Comparison of ENCODE assay signal across 9 cellular contexts in the genomic region with DNA sequence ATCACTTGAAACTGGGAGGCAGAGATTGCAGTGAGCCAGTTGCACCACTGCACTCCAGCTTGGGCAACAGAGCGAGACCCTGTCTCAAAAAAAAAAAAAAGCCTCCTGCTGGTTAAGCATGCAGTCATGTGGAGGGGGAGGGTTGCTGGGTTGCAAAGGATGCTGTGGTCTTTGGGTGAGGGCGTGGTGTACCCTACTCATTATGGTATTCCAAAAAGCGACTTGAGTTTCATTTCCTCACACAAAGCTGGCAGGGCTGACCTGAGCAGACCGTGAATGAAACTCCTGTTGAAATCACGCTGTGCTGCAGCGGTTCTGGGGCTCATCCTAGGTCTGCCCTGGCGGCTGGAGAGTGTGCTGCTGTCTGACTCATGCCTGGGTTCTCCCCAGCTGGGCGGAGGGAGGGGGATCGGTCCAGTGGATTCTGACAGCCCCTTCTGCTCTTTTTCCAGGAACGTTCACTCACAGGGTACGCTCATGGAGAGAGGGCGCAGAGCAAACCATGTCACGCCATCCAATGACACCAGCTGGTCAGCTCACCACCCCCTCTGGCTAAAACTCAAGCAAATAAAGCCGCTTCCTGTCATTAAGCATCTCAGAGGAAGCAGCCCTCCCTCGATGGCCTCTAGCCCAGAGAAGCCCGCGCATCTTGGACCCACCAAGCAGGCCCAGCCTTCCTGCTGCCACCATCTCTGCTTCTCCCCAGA.
A peak's percentile ranks its signal among the peaks of the same experiment; 100 is the strongest.
DNase-seq lines count a peak whose midpoint lies in the region; ATAC-seq and TF ChIP-seq lines count a peak whose summit lies in the region.
"Had no signal": no experiment of that assay in that cellular context is flagged by ENCODE, and none has a peak within 500 bp of the region (broad histone marks: within the 10 kb centered on the region; RNA-seq: fewer than 3 reads in every experiment).

No MANE protein-coding gene starts in this region.

- H3K79me2 ChIP-seq in GM23338 (replicated peaks; ENCODE audit: insufficient read depth) (no peaks in the 10 kb centered on the region), MM.1S (ENCODE audit: low read length) (no peaks in the 10 kb centered on the region)

- peaks cover 30% of the 10 kb centered on the region; the same call in 1 of the 2 replicates for H3K4me1 ChIP-seq in GM23338 (ENCODE audit: insufficient read depth)
- peaks cover 31% of the 10 kb centered on the region for H3K4me1 ChIP-seq in MM.1S (ENCODE audit: low read length)
- peaks cover 5% of the 10 kb centered on the region for H3K4me1 ChIP-seq in suprapubic skin

- no peaks in the 10 kb centered on the region for H3K36me3 ChIP-seq in GM23338 (ENCODE audit: insufficient read depth)
- H3K36me3 ChIP-seq in MM.1S (replicated peaks; ENCODE audit: insufficient read depth, low read length) = no peaks in the 10 kb centered on the region
- no peaks in the 10 kb centered on the region for H3K36me3 ChIP-seq in suprapubic skin

- H3K9me3 ChIP-seq in MM.1S (replicated peaks; ENCODE audit: insufficient read depth, low read length) (no peaks in the 10 kb centered on the region), suprapubic skin (no peaks in the 10 kb centered on the region)

- no peaks in the 10 kb centered on the region for H3F3A ChIP-seq in GM23338 (replicated peaks; ENCODE audit: low read depth)
- H3F3A ChIP-seq in MM.1S (ENCODE audit: insufficient read depth, low read length) = peaks cover 15% of the 10 kb centered on the region

- no peaks in the 10 kb centered on the region; the same call in 2 of the 3 replicates for H3K9me3 Mint-ChIP-seq in GM23338
- H3K9me3 Mint-ChIP-seq in neural crest cell = no peaks in the 10 kb centered on the region

- no peak overlapping the region for H3K4me3 ChIP-seq in GM23338
- peak overlapping the region; percentile 63 for H3K4me3 ChIP-seq in MM.1S (ENCODE audit: low read length)
- no peak overlapping the region for H3K4me3 ChIP-seq in suprapubic skin

- H3K4me3 Mint-ChIP-seq in GM23338 (no peak overlapping the region), neural crest cell (peak overlapping the region; percentile 54)

- H3K27ac ChIP-seq in GM23338 (ENCODE audit: low read depth) (no peak overlapping the region), MM.1S (ENCODE audit: low read length) (peak overlapping the region; percentile 67), VCaP (peak overlapping the region; percentile 88), suprapubic skin (no peak overlapping the region)

- peak overlapping the region; percentile 25; the same call in 1 of the 2 replicates for H3K9ac ChIP-seq in MM.1S (ENCODE audit: low read length)

- no peaks in the 10 kb centered on the region for H3K27me3 ChIP-seq in GM23338 (ENCODE audit: insufficient read depth)
- H3K27me3 ChIP-seq in MM.1S (replicated peaks; ENCODE audit: insufficient read depth, low read length) = no peaks in the 10 kb centered on the region
- H3K27me3 ChIP-seq in suprapubic skin = no peaks in the 10 kb centered on the region

- H3K9me2 ChIP-seq in GM23338 (ENCODE audit: insufficient read depth) (no peaks in the 10 kb centered on the region), MM.1S (replicated peaks; ENCODE audit: insufficient read depth, low read length) (no peaks in the 10 kb centered on the region)

- H3K27ac Mint-ChIP-seq in GM23338 (no peak overlapping the region), neural crest cell (ENCODE audit: unreplicated experiment) (peak overlapping the region; percentile 85)

- no peaks in the 10 kb centered on the region for H3K36me3 Mint-ChIP-seq in GM23338 (ENCODE audit: low read depth)
- peaks cover 10% of the 10 kb centered on the region for H3K36me3 Mint-ChIP-seq in neural crest cell (ENCODE audit: low read depth)

- TF ChIP-seq POLR2A in suprapubic skin (IDR thresholded peaks at IDR 0.05) = no peak

- TF ChIP-seq EP300 in suprapubic skin (IDR thresholded peaks at IDR 0.05) = no peak

- H3K27me3 Mint-ChIP-seq in GM23338 (ENCODE audit: insufficient read depth, low read depth, poor library complexity) = peaks cover 2% of the 10 kb centered on the region
- H3K27me3 Mint-ChIP-seq in neural crest cell (ENCODE audit: low read depth) = no peaks in the 10 kb centered on the region
- H3K27me3 Mint-ChIP-seq: brain had no signal

- H4K20me1 ChIP-seq in GM23338 (replicated peaks; ENCODE audit: insufficient read depth) = no peaks in the 10 kb centered on the region
- H4K20me1 ChIP-seq in MM.1S (ENCODE audit: insufficient read depth, low read length) = no peaks in the 10 kb centered on the region

- H3K4me2 ChIP-seq in GM23338 = peak overlapping the region; percentile 41; the same call in 1 of the 2 replicates
- H3K4me2 ChIP-seq in MM.1S (ENCODE audit: low read depth, low read length) = peak overlapping the region; percentile 87

- TF ChIP-seq CTCF in GM12873 (IDR thresholded peaks at IDR 0.05; ENCODE audit: insufficient read depth, low read depth, low read length, missing control alignments) = peak; percentile 55
- TF ChIP-seq CTCF in GM23338 (conservative IDR thresholded peaks at IDR 0.05; ENCODE audit: low read depth in 2 of 2) = no peak
- TF ChIP-seq CTCF in MM.1S (IDR thresholded peaks at IDR 0.05; ENCODE audit: low read length) = peak; percentile 49
- peak; percentile 38; the same call in 1 of the 2 replicates for TF ChIP-seq CTCF in VCaP (conservative IDR thresholded peaks at IDR 0.05)
- no peak for TF ChIP-seq CTCF in neural crest cell (conservative IDR thresholded peaks at IDR 0.05)
- TF ChIP-seq CTCF in suprapubic skin (IDR thresholded peaks at IDR 0.05) = no peak

- H3K4me1 Mint-ChIP-seq in GM23338 (peaks cover 33% of the 10 kb centered on the region), neural crest cell (peaks cover 78% of the 10 kb centered on the region)

- 83% methylated on average over 14 of the region's 17 CpGs for WGBS in suprapubic skin

- peak; percentile 43 for DNase-seq in GM23338 (ENCODE audit: low spot score)
- DNase-seq in MM.1S = peak; percentile 90
- peak; percentile 7 for DNase-seq in effector CD4-positive, alpha-beta T cell
- DNase-seq in neural crest cell (ENCODE audit: low read depth, low spot score) = no peak
- no peak for DNase-seq in suprapubic skin (ENCODE audit: low spot score in 2 of 2)
- DNase-seq in HT-29 (ENCODE audit: low spot score) = no peak

- H2AFZ ChIP-seq in GM23338 (peak overlapping the region; percentile 64; the same call in 1 of the 2 replicates), MM.1S (ENCODE audit: low read length) (peak overlapping the region; percentile 87)

- peak; percentile 66 for ATAC-seq in GM23338

TF ChIP-seq in GM23338, 12 proteins besides CTCF, POLR2A, EP300 and RAD21 (continues in another document):
- TF ChIP-seq, protein P1, sequence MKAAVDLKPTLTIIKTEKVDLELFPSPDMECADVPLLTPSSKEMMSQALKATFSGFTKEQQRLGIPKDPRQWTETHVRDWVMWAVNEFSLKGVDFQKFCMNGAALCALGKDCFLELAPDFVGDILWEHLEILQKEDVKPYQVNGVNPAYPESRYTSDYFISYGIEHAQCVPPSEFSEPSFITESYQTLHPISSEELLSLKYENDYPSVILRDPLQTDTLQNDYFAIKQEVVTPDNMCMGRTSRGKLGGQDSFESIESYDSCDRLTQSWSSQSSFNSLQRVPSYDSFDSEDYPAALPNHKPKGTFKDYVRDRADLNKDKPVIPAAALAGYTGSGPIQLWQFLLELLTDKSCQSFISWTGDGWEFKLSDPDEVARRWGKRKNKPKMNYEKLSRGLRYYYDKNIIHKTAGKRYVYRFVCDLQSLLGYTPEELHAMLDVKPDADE (IDR thresholded peaks at IDR 0.05) = no peak
- TF ChIP-seq ZNF331 (CRISPR knock-in tag; IDR thresholded peaks at IDR 0.05; ENCODE audit: low read depth) (no peak), NANOG (IDR thresholded peaks at IDR 0.05; ENCODE audit: borderline replicate concordance) (no peak), EZH2phosphoT487 (IDR thresholded peaks at IDR 0.05; ENCODE audit: unreplicated experiment) (no peak), ZNF114 (CRISPR knock-in tag; IDR thresholded peaks at IDR 0.05) (no peak), JUNB (IDR thresholded peaks at IDR 0.05; ENCODE audit: unreplicated experiment) (no peak), STAT1 (IDR thresholded peaks at IDR 0.05; ENCODE audit: unreplicated experiment) (no peak), CREB1 (CRISPR knock-in tag; IDR thresholded peaks at IDR 0.05; ENCODE audit: low read depth) (no peak)

Comparison
In these comparisons a context has a peak if more than half of its experiments do, and no peak if none do; other contexts are left out.
1. CTCF ChIP-seq: peak in GM12873 (single experiment), MM.1S (single experiment) and VCaP (single experiment); none in GM23338 (0 of 2), neural crest cell (single experiment) and suprapubic skin (0 of 2).
2. DNase-seq: peak in GM23338 (single experiment), MM.1S (single experiment) and effector CD4-positive, alpha-beta T cell (single experiment); none in neural crest cell (single experiment), suprapubic skin (0 of 2) and HT-29 (single experiment).
3. H3K27ac ChIP-seq: peak in MM.1S (single experiment) and VCaP (single experiment); none in GM23338 (single experiment) and suprapubic skin (single experiment).